2 cellular contexts compared by ENCODE assay signal in genomic region chr3:38689346-38689745, GRCh38.
A peak's percentile ranks its signal among the peaks of the same experiment; 100 is the strongest.
TF ChIP-seq lines count a peak whose summit lies in the region.

No MANE protein-coding gene starts in this region.

TF ChIP-seq in HepG2, 621 proteins besides CTCF, POLR2A, EP300 and RAD21:
- no peak for TF ChIP-seq NBN (conservative IDR thresholded peaks at IDR 0.05)
- no peak for TF ChIP-seq XRCC5 (optimal IDR thresholded peaks at IDR 0.05; ENCODE audit: low read length)
- no peak for TF ChIP-seq BRF2 (CRISPR knock-in tag; IDR thresholded peaks at IDR 0.05)
- TF ChIP-seq ZNF597 (CRISPR knock-in tag; IDR thresholded peaks at IDR 0.05), result no peak
- TF ChIP-seq CREB1 (IDR thresholded peaks at IDR 0.05), result peak; percentile 71
- TF ChIP-seq CREB1 (CRISPR knock-in tag; IDR thresholded peaks at IDR 0.05), result no peak

TF ChIP-seq in K562, 482 proteins besides CTCF, POLR2A, EP300 and RAD21:
- TF ChIP-seq TAL1 (IDR thresholded peaks at IDR 0.05) (peak; percentile 41; the same call in 1 of the 2 replicates), EHMT2 (IDR thresholded peaks at IDR 0.05) (no peak), CBFA2T3 (IDR thresholded peaks at IDR 0.05) (peak; percentile 47; the same call in 1 of the 2 replicates), NFE2 (IDR thresholded peaks at IDR 0.05; ENCODE audit: low read depth) (peak; percentile 58), BCLAF1 (IDR thresholded peaks at IDR 0.05; ENCODE audit: borderline replicate concordance in 1 of 2, control insufficient read depth in 1 of 2, low read depth in 2 of 2, low read length in 1 of 2) (no peak), ATF7 (IDR thresholded peaks at IDR 0.05) (peak; percentile 44; the same call in 1 of the 2 replicates), ATF3 (IDR thresholded peaks at IDR 0.05) (peak; percentile 47; the same call in 1 of the 2 replicates), ATF3 (CRISPR knock-in tag; conservative IDR thresholded peaks at IDR 0.05) (no peak), AFF4 (CRISPR knock-in tag; IDR thresholded peaks at IDR 0.05) (no peak), JUND (IDR thresholded peaks at IDR 0.05; ENCODE audit: borderline replicate concordance, low read depth, low read length) (peak; percentile 34; the same call in 1 of the 2 replicates), JUND (tag; IDR thresholded peaks at IDR 0.05; ENCODE audit: borderline replicate concordance, low read depth, low read length) (peak; percentile 56; the same call in 1 of the 3 replicates), RNF2 (IDR thresholded peaks at IDR 0.05) (no peak), TEAD4 (IDR thresholded peaks at IDR 0.05; ENCODE audit: low read length) (peak; percentile 83), TEAD4 (CRISPR knock-in tag; IDR thresholded peaks at IDR 0.05; ENCODE audit: borderline replicate concordance) (no peak), FOSL1 (tag; conservative IDR thresholded peaks at IDR 0.05) (peak; percentile 87), CBFA2T2 (conservative IDR thresholded peaks at IDR 0.05) (peak; percentile 21; the same call in 1 of the 2 replicates), KLF1 (tag; IDR thresholded peaks at IDR 0.05) (no peak), SMARCA4 (IDR thresholded peaks at IDR 0.05) (peak; percentile 37; the same call in 1 of the 2 replicates), MBD2 (IDR thresholded peaks at IDR 0.05; ENCODE audit: borderline replicate concordance, low read depth) (no peak), SMARCE1 (IDR thresholded peaks at IDR 0.05) (peak; percentile 31; the same call in 1 of the 2 replicates), L3MBTL2 (IDR thresholded peaks at IDR 0.05) (no peak), CHCHD3 (CRISPR knock-in tag; IDR thresholded peaks at IDR 0.05) (no peak), THAP7 (CRISPR knock-in tag; IDR thresholded peaks at IDR 0.05) (no peak), CREM (IDR thresholded peaks at IDR 0.05; ENCODE audit: low read depth) (peak; percentile 29; the same call in 1 of the 2 replicates), TCF3 (CRISPR knock-in tag; IDR thresholded peaks at IDR 0.05) (0 out of 2 replicates have a peak, but pooled peaks have one; percentile 13), KAT2B (IDR thresholded peaks at IDR 0.05; ENCODE audit: low read depth, low read length) (no peak), ARID1B (IDR thresholded peaks at IDR 0.05) (peak; percentile 46; the same call in 1 of the 2 replicates), MIER1 (IDR thresholded peaks at IDR 0.05; ENCODE audit: low read depth) (no peak)
